8 cellular contexts compared by ENCODE assay signal in genomic region chr11:3000032-3000961, GRCh38. TPM values are rescaled to one million over a fixed set of nuclear protein-coding genes. Genes with fewer than 3 reads are reported as not detected.
DNase-seq lines count a peak whose midpoint lies in the region; ATAC-seq and TF ChIP-seq lines count a peak whose summit lies in the region.

No MANE protein-coding gene starts in this region.

- TF ChIP-seq CTCF in stomach (IDR thresholded peaks at IDR 0.05) = no peak

- H3K27me3 ChIP-seq in stomach = no peaks in the 10 kb centered on the region

- H3K9me3 ChIP-seq in stomach = no peaks in the 10 kb centered on the region

- TF ChIP-seq EP300 in stomach (IDR thresholded peaks at IDR 0.05) = no peak

- ATAC-seq in left ventricle myocardium superior = peak; percentile 87
- no peak for ATAC-seq in GM21528 (IDR thresholded peaks at IDR 0.05; ENCODE audit: low FRiP score, unreplicated experiment)

- intact Hi-C loops in left ventricle myocardium superior (cut with micrococcal nuclease) (no loop called here), stomach (cut with DNase I; ENCODE audit: low total_unique reads) (no loop called here)

- DNase-seq in NCI-H1092 treated with DMSO at 0.1 percent for 48 hours (lab: John Stamatoyannopoulos, UW) (peak; percentile 98), anterior cingulate cortex (lab: John Stamatoyannopoulos, UW) (peak; percentile 34 to 99 (median 92)), left ventricle myocardium superior (peak; percentile 92), stomach (peak; percentile 95), 8988T (no peak), CD1c-positive myeloid dendritic cell (ENCODE audit: extremely low spot score) (no peak), HK-2 (ENCODE audit: unreplicated experiment) (no peak)

- peak overlapping the region; percentile 75 to 87 (median 80) for H3K27ac ChIP-seq in stomach

- WGBS in stomach, 5 donors = 34 to 54% (median 42%) methylated on average over 17 of the region's 17 CpGs

- no peak for TF ChIP-seq POLR2A in stomach (IDR thresholded peaks at IDR 0.05)

- peaks cover 22 to 60% (median 54%) of the 10 kb centered on the region in 4 donors for H3K36me3 ChIP-seq in stomach

- H3K4me1 ChIP-seq in stomach = peaks cover 43 to 77% (median 71%) of the 10 kb centered on the region in 4 donors

- no peak overlapping the region for H3K4me3 ChIP-seq in stomach

RNA-seq across cellular contexts. Expression of gene NAP1L4, which starts 8.2 kb away (rescaled TPM):
- total RNA-seq in left ventricle myocardium superior = 173 TPM
- total RNA-seq in stomach = 100 to 1,000 TPM in 4 of 5 donors, 10 to 100 TPM in 1; 80.5 to 438 (median 181) TPM
- polyA plus RNA-seq in stomach = 10 to 100 TPM; 61.3 to 82.7 (median 77.5) TPM

RNA-seq across cellular contexts. Expression of gene CARS1, which starts 56.9 kb away (rescaled TPM):
- total RNA-seq in left ventricle myocardium superior (12.4 TPM), stomach (10 to 100 TPM; 28.6 to 54.2 (median 42.6) TPM)
- 10 to 100 TPM; 25.2 to 44.9 (median 35.7) TPM for polyA plus RNA-seq in stomach

Comparison
In these comparisons a context has a peak if more than half of its experiments do, and no peak if none do; other contexts are left out.
1. DNase-seq: peak in NCI-H1092 treated with DMSO at 0.1 percent for 48 hours (single experiment), anterior cingulate cortex (58 of 58), left ventricle myocardium superior (single experiment) and stomach (single experiment); none in 8988T (single experiment), CD1c-positive myeloid dendritic cell (single experiment) and HK-2 (single experiment).